Comparison of ENCODE assay signal across 15 cellular contexts in genomic region chr11:47593492-47593933, GRCh38. TPM values are rescaled to one million over a fixed set of nuclear protein-coding genes. Genes with fewer than 3 reads are reported as not detected.
DNase-seq lines count a peak whose midpoint lies in the region; ATAC-seq, FAIRE-seq and TF ChIP-seq lines count a peak whose summit lies in the region.
"Had no signal": no experiment of that assay in that cellular context is flagged by ENCODE, and none has a peak within 500 bp of the region (broad histone marks: within the 10 kb centered on the region; RNA-seq: fewer than 3 reads in every experiment).

No MANE protein-coding gene starts in this region.

- H3K27ac ChIP-seq in breast epithelium, result no peak overlapping the region
- H3K27ac ChIP-seq in GM12878 (ENCODE audit: control insufficient read depth, insufficient read depth), result no peak overlapping the region
- no peak overlapping the region for H3K27ac ChIP-seq in suprapubic skin
- H3K27ac ChIP-seq: sigmoid colon had no signal

- TF ChIP-seq RAD21 in GM12878 (IDR thresholded peaks at IDR 0.05; ENCODE audit: insufficient read depth, low read depth, low read length), result no peak

- no TSS peak for BruUV-seq in MCF 10A (replicated peaks; lab: Mats Ljungman, UMichigan)
- BruUV-seq in GM12878 (replicated peaks; lab: Mats Ljungman, UMichigan), result no TSS peak

- H3K4me3 ChIP-seq in breast epithelium (peak overlapping the region; percentile 17 to 69 (median 43)), GM12878 (no peak overlapping the region), suprapubic skin (peak overlapping the region; percentile 48)

- WGBS in GM12878 (ENCODE audit: insufficient coverage, insufficient replicate concordance, low lambda C conversion rate, missing lambda C conversion rate), result 16% methylated on average over 6 of the region's 6 CpGs
- 21% methylated on average over 6 of the region's 6 CpGs for WGBS in suprapubic skin

- H3K27ac Mint-ChIP-seq in MCF 10A (ENCODE audit: low read depth, unreplicated experiment), result no peak overlapping the region
- H3K27ac Mint-ChIP-seq: activated CD4-positive, alpha-beta T cell treated with anti-CD3 and anti-CD28 coated beads, Interleukin-2, amount 10 ng/mL, durations not matched to agents 7 days and 5 days had no signal

- in situ Hi-C loops in GM12878 (cut with MboI), result no loop called here

- peaks cover 34% of the 10 kb centered on the region for H3K27me3 Mint-ChIP-seq in MCF 10A (ENCODE audit: insufficient read depth, unreplicated experiment)

- TF ChIP-seq CTCF in breast epithelium (IDR thresholded peaks at IDR 0.05) (no peak), MCF 10A (IDR thresholded peaks at IDR 0.05; ENCODE audit: unreplicated experiment) (no peak), GM12878 (IDR thresholded peaks at IDR 0.05 in 2 of 3, conservative IDR thresholded peaks at IDR 0.05 in 1 of 3; ENCODE audit: control insufficient read depth in 2 of 3, extremely low read depth in 1 of 3, insufficient read depth in 1 of 3, low read depth in 3 of 3, low read length in 3 of 3) (no peak), suprapubic skin (IDR thresholded peaks at IDR 0.05) (no peak)

- SMC1A ChIA-PET in GM12878 (lab: Charles Lee; ENCODE audit: uncharacterized antibody, unreplicated experiment), result interaction anchor here (0.6 to 1.2 kb wide), 2 partner anchors 95 to 378 kb away, joined by 3 read pairs; no protein-coding TSS in a partner anchor

- H3K36me3 Mint-ChIP-seq in MCF 10A (ENCODE audit: insufficient read depth, unreplicated experiment), result no peaks in the 10 kb centered on the region

- no peak overlapping the region for H2AFZ ChIP-seq in GM12878 (ENCODE audit: control insufficient read depth, low read depth, low read length)

- H3K4me1 ChIP-seq in breast epithelium (peaks cover 0 to 6% of the 10 kb centered on the region in 2 donors), GM12878 (ENCODE audit: control insufficient read depth, insufficient read depth, low read length) (peaks cover 7% of the 10 kb centered on the region), suprapubic skin (peaks cover 14% of the 10 kb centered on the region)

- H3K9me3 ChIP-seq in breast epithelium (no peaks in the 10 kb centered on the region), GM12878 (replicated peaks; ENCODE audit: control insufficient read depth, insufficient read depth, low read length) (no peaks in the 10 kb centered on the region), suprapubic skin (no peaks in the 10 kb centered on the region)
- H3K9me3 ChIP-seq: sigmoid colon had no signal

- TF ChIP-seq POLR2A in breast epithelium (IDR thresholded peaks at IDR 0.05) (no peak), GM12878 (IDR thresholded peaks at IDR 0.05; ENCODE audit: low read depth, low read length) (no peak), suprapubic skin (IDR thresholded peaks at IDR 0.05) (no peak)

- FAIRE-seq in GM12878 (lab: Jason Lieb, UNC), result no peak
- FAIRE-seq: urothelium cell line had no signal

- no peak overlapping the region for H3K4me3 Mint-ChIP-seq in MCF 10A (ENCODE audit: unreplicated experiment)
- H3K4me3 Mint-ChIP-seq: activated CD4-positive, alpha-beta T cell treated with anti-CD3 and anti-CD28 coated beads, Interleukin-2, amount 10 ng/mL, durations not matched to agents 7 days and 5 days had no signal

- ATAC-seq in GM12878 (no peak), HG03521 (IDR thresholded peaks at IDR 0.05; ENCODE audit: unreplicated experiment) (no peak)

- 0 out of 2 replicates have a peak overlapping the region, but pooled peaks have one; percentile 17 for H3K4me2 ChIP-seq in GM12878 (ENCODE audit: control insufficient read depth, insufficient read depth)

- peaks cover 0 to 21% of the 10 kb centered on the region in 2 donors for H3K27me3 ChIP-seq in breast epithelium
- peaks cover 3 to 23% of the 10 kb centered on the region in 2 experiments for H3K27me3 ChIP-seq in GM12878 (replicated peaks in 1 of 2; ENCODE audit: control insufficient read depth in 2 of 2, insufficient read depth in 2 of 2, low read length in 1 of 2)
- peaks cover 31% of the 10 kb centered on the region for H3K27me3 ChIP-seq in suprapubic skin

- TF ChIP-seq EP300 in GM12878 (IDR thresholded peaks at IDR 0.05; ENCODE audit: borderline replicate concordance in 1 of 2, control insufficient read depth in 1 of 2, low read depth in 2 of 2, low read length in 2 of 2) (no peak), suprapubic skin (IDR thresholded peaks at IDR 0.05) (no peak)

- no peaks in the 10 kb centered on the region for H3K4me1 Mint-ChIP-seq in MCF 10A (ENCODE audit: insufficient read depth, unreplicated experiment)

- no peaks in the 10 kb centered on the region for H4K20me1 ChIP-seq in GM12878 (ENCODE audit: control insufficient read depth, insufficient read depth)

- H3K9ac ChIP-seq in GM12878 (ENCODE audit: control insufficient read depth, insufficient read depth, low read length), result no peak overlapping the region

- CTCF ChIA-PET in MCF 10A (lab: Yijun Ruan, JAX), result interaction anchor here (0.7 kb wide), 1 partner anchor 15 kb away, joined by 3 read pairs; the partner anchor contains the start of genes KBTBD4 and NDUFS3
- CTCF ChIA-PET in GM12878 (lab: Yijun Ruan, JAX), result no interaction called here

- DNase-seq in breast epithelium (ENCODE audit: low spot score in 2 of 2) (no peak), MCF 10A (ENCODE audit: unreplicated experiment) (no peak), GM12878 (ENCODE audit: low read depth, low spot score) (no peak), inferior parietal cortex (ENCODE audit: extremely low spot score) (peak; percentile 7), suprapubic skin (ENCODE audit: low spot score in 2 of 2) (no peak), nucleus accumbens (lab: John Stamatoyannopoulos, UW) (no peak), AG20443 (ENCODE audit: low spot score) (no peak)
- DNase-seq: activated CD4-positive, alpha-beta T cell treated with anti-CD3 and anti-CD28 coated beads, Interleukin-2, amount 10 ng/mL, durations not matched to agents 7 days and 5 days; activated gamma-delta T cell; GDM1; sigmoid colon had no signal

- intact Hi-C loops in breast epithelium (cut with DNase I; ENCODE audit: low total_unique reads) (no loop called here), MCF 10A (cut with micrococcal nuclease) (no loop called here), GM12878 (cut with micrococcal nuclease; ENCODE audit: unreplicated experiment) (no loop called here)

- H3K36me3 ChIP-seq in breast epithelium (no peaks in the 10 kb centered on the region), GM12878 (ENCODE audit: control insufficient read depth in 2 of 2, insufficient read depth in 2 of 2, low read length in 1 of 2) (no peaks in the 10 kb centered on the region), suprapubic skin (no peaks in the 10 kb centered on the region)
- H3K36me3 ChIP-seq: sigmoid colon had no signal

- no peaks in the 10 kb centered on the region for H3K79me2 ChIP-seq in GM12878 (ENCODE audit: control insufficient read depth, insufficient read depth, low read length)

- POLR2A ChIA-PET in MCF 10A (lab: Yijun Ruan, JAX) (interaction anchor here (0.6 to 1.4 kb wide), 3 partner anchors 10 to 202 kb away, joined by 3 read pairs; no protein-coding TSS in a partner anchor), GM12878 (lab: Charles Lee) (no interaction called here)

- RAD21 ChIA-PET in GM12878 (lab: Charles Lee; ENCODE audit: unreplicated experiment), result no interaction called here

- no peaks in the 10 kb centered on the region for H3K9me3 Mint-ChIP-seq in MCF 10A (ENCODE audit: unreplicated experiment)
- H3K9me3 Mint-ChIP-seq: activated CD4-positive, alpha-beta T cell treated with anti-CD3 and anti-CD28 coated beads, Interleukin-2, amount 10 ng/mL, durations not matched to agents 7 days and 5 days had no signal

RNA-seq across cellular contexts. Expression of gene C1QTNF4, which starts 0.7 kb away (rescaled TPM):
- 1 to 10 TPM in 2 of 3 donors, under 1 TPM in 1; 0.96 to 5.6 (median 4.4) TPM for total RNA-seq in breast epithelium
- total RNA-seq in MCF 10A (2022), result 0.42 TPM in 1 of 2 replicates, not detected in the other
- 0.98 TPM in 1 of 2 replicates, not detected in the other for total RNA-seq in GM12878 (2013; cell fraction: nucleolus; rRNA removed)
- 0.05 and 0.06 TPM in 2 replicates for total RNA-seq in GM12878 (2014; rRNA removed)
- not detected in 2 replicates for total RNA-seq in GM12878 (2014; rRNA removed; fragmentation: Illumina TruSeq; extraction: Trizol)
- total RNA-seq in GM12878 (2021), result not detected in 2 replicates
- not detected for polyA plus RNA-seq in GM12878 (2011; ENCODE audit: low read depth)
- polyA plus RNA-seq in GM12878 (2011; rRNA removed), result not detected in 2 replicates
- not detected in 2 replicates for polyA plus RNA-seq in GM12878 (2011; cell fraction: cytosol; rRNA removed)
- polyA plus RNA-seq in GM12878 (2011; cell fraction: nucleus; rRNA removed), result 0.07 and 0.10 TPM in 2 replicates
- not detected in 2 replicates for polyA plus RNA-seq in GM12878 (2012)
- not detected in 2 replicates for polyA plus RNA-seq in GM12878 (2014; fragmentation: Illumina TruSeq; extraction: Trizol)
- not detected for polyA plus RNA-seq in GM12878 (2014; fragmentation: Nextera tagmentation; extraction: Ambion mirVana)
- polyA plus RNA-seq in GM12878 (2014; rRNA removed), result not detected in 2 replicates
- polyA plus RNA-seq in GM12878 (2016; fragmentation: Nextera tagmentation; extraction: Ambion mirVana), result not detected
- polyA minus RNA-seq in GM12878 (2011; rRNA and poly(A)+ RNA removed), result not detected in 2 replicates
- not detected in 2 replicates for polyA minus RNA-seq in GM12878 (2011; cell fraction: cytosol; rRNA and poly(A)+ RNA removed)
- not detected in 2 replicates for polyA minus RNA-seq in GM12878 (2011; cell fraction: nucleus; rRNA and poly(A)+ RNA removed)
- total RNA-seq in suprapubic skin, result 1 to 10 TPM in 2 of 4 donors, under 1 TPM in 2; 0.76 to 1.9 (median 1.4) TPM
- total RNA-seq: dermis microvascular lymphatic vessel endothelial cell, HT-29 had no signal

RNA-seq across cellular contexts. Expression of gene FAM180B, which starts 7.0 kb away (rescaled TPM):
- total RNA-seq in breast epithelium, result 10 to 100 TPM in 1 of 3 donors, not detected in 2; 11.2 TPM
- total RNA-seq in MCF 10A (2022), result not detected in 2 replicates
- total RNA-seq in GM12878 (2013; cell fraction: nucleolus; rRNA removed), result not detected in 2 replicates
- total RNA-seq in GM12878 (2014; rRNA removed), result 0.22 and 0.34 TPM in 2 replicates
- total RNA-seq in GM12878 (2014; rRNA removed; fragmentation: Illumina TruSeq; extraction: Trizol), result not detected in 2 replicates
- total RNA-seq in GM12878 (2021), result not detected in 2 replicates
- not detected for polyA plus RNA-seq in GM12878 (2011; ENCODE audit: low read depth)
- polyA plus RNA-seq in GM12878 (2011; rRNA removed), result not detected in 2 replicates
- polyA plus RNA-seq in GM12878 (2011; cell fraction: cytosol; rRNA removed), result not detected in 2 replicates
- polyA plus RNA-seq in GM12878 (2011; cell fraction: nucleus; rRNA removed), result 0.07 and 0.15 TPM in 2 replicates
- not detected in 2 replicates for polyA plus RNA-seq in GM12878 (2012)
- 0.04 TPM in 1 of 2 replicates, not detected in the other for polyA plus RNA-seq in GM12878 (2014; fragmentation: Illumina TruSeq; extraction: Trizol)
- polyA plus RNA-seq in GM12878 (2014; fragmentation: Nextera tagmentation; extraction: Ambion mirVana), result not detected
- polyA plus RNA-seq in GM12878 (2014; rRNA removed), result 0.14 TPM in 1 of 2 replicates, not detected in the other
- polyA plus RNA-seq in GM12878 (2016; fragmentation: Nextera tagmentation; extraction: Ambion mirVana), result not detected
- polyA minus RNA-seq in GM12878 (2011; rRNA and poly(A)+ RNA removed), result not detected in 2 replicates
- not detected in 2 replicates for polyA minus RNA-seq in GM12878 (2011; cell fraction: cytosol; rRNA and poly(A)+ RNA removed)
- polyA minus RNA-seq in GM12878 (2011; cell fraction: nucleus; rRNA and poly(A)+ RNA removed), result 0.36 and 0.96 TPM in 2 replicates
- total RNA-seq in suprapubic skin, result 1 to 10 TPM in 2 of 4 donors, under 1 TPM in 1, not detected in 1; 0.72 to 2.3 (median 1.7) TPM
- total RNA-seq: dermis microvascular lymphatic vessel endothelial cell, HT-29 had no signal

RNA-seq across cellular contexts. Expression of gene NDUFS3, which starts 14.6 kb away (rescaled TPM):
- total RNA-seq in breast epithelium, result 10 to 100 TPM; 49.0 to 59.7 (median 49.2) TPM
- 117 and 120 TPM in 2 replicates for total RNA-seq in MCF 10A (2022)
- 39.6 and 43.4 TPM in 2 replicates for total RNA-seq in GM12878 (2013; cell fraction: nucleolus; rRNA removed)
- total RNA-seq in GM12878 (2014; rRNA removed), result 107 and 113 TPM in 2 replicates
- 95.5 and 96.3 TPM in 2 replicates for total RNA-seq in GM12878 (2014; rRNA removed; fragmentation: Illumina TruSeq; extraction: Trizol)
- total RNA-seq in GM12878 (2021), result 133 and 137 TPM in 2 replicates
- 135 TPM for polyA plus RNA-seq in GM12878 (2011; ENCODE audit: low read depth)
- polyA plus RNA-seq in GM12878 (2011; rRNA removed), result 208 and 217 TPM in 2 replicates
- 254 and 256 TPM in 2 replicates for polyA plus RNA-seq in GM12878 (2011; cell fraction: cytosol; rRNA removed)
- polyA plus RNA-seq in GM12878 (2011; cell fraction: nucleus; rRNA removed), result 155 and 184 TPM in 2 replicates
- polyA plus RNA-seq in GM12878 (2012), result 86.9 and 87.3 TPM in 2 replicates
- 99.6 and 111 TPM in 2 replicates for polyA plus RNA-seq in GM12878 (2014; fragmentation: Illumina TruSeq; extraction: Trizol)
- 100 to 1,000 TPM in 1 of 2 experiments, 10 to 100 TPM in 1; 22.3 to 101 TPM for polyA plus RNA-seq in GM12878 (2014; fragmentation: Nextera tagmentation; extraction: Ambion mirVana)
- 166 and 179 TPM in 2 replicates for polyA plus RNA-seq in GM12878 (2014; rRNA removed)
- 100 to 1,000 TPM; 176 to 186 TPM for polyA plus RNA-seq in GM12878 (2016; fragmentation: Nextera tagmentation; extraction: Ambion mirVana)
- polyA minus RNA-seq in GM12878 (2011; rRNA and poly(A)+ RNA removed), result 136 and 156 TPM in 2 replicates
- polyA minus RNA-seq in GM12878 (2011; cell fraction: cytosol; rRNA and poly(A)+ RNA removed), result 27.4 and 40.3 TPM in 2 replicates
- polyA minus RNA-seq in GM12878 (2011; cell fraction: nucleus; rRNA and poly(A)+ RNA removed), result 45.7 and 55.5 TPM in 2 replicates
- 10 to 100 TPM; 41.3 to 79.5 (median 62.5) TPM for total RNA-seq in suprapubic skin

RNA-seq across cellular contexts. Expression of gene KBTBD4, which starts 14.7 kb away (rescaled TPM):
- total RNA-seq in breast epithelium (10 to 100 TPM; 26.6 to 31.5 (median 26.9) TPM), MCF 10A (2022) (8.4 and 12.6 TPM in 2 replicates), GM12878 (2014; rRNA removed) (26.0 and 26.3 TPM in 2 replicates), GM12878 (2014; rRNA removed; fragmentation: Illumina TruSeq; extraction: Trizol) (19.5 and 21.8 TPM in 2 replicates), GM12878 (2021) (20.0 and 20.6 TPM in 2 replicates), suprapubic skin (10 to 100 TPM; 18.4 to 32.2 (median 21.2) TPM)
- 10.4 and 10.9 TPM in 2 replicates for total RNA-seq in GM12878 (2013; cell fraction: nucleolus; rRNA removed)
- polyA plus RNA-seq in GM12878 (2011; ENCODE audit: low read depth), result 70.4 TPM
- polyA plus RNA-seq in GM12878 (2011; rRNA removed) (28.0 and 29.9 TPM in 2 replicates), GM12878 (2014; fragmentation: Illumina TruSeq; extraction: Trizol) (21.3 and 21.8 TPM in 2 replicates), GM12878 (2014; fragmentation: Nextera tagmentation; extraction: Ambion mirVana) (10 to 100 TPM; 25.4 to 46.4 TPM), GM12878 (2014; rRNA removed) (15.6 and 18.4 TPM in 2 replicates), GM12878 (2016; fragmentation: Nextera tagmentation; extraction: Ambion mirVana) (10 to 100 TPM; 31.4 to 32.5 TPM)
- 32.2 and 32.3 TPM in 2 replicates for polyA plus RNA-seq in GM12878 (2011; cell fraction: cytosol; rRNA removed)
- 16.8 and 17.9 TPM in 2 replicates for polyA plus RNA-seq in GM12878 (2011; cell fraction: nucleus; rRNA removed)
- 16.2 and 18.2 TPM in 2 replicates for polyA plus RNA-seq in GM12878 (2012)
- polyA minus RNA-seq in GM12878 (2011; rRNA and poly(A)+ RNA removed), result 42.4 and 46.7 TPM in 2 replicates
- polyA minus RNA-seq in GM12878 (2011; cell fraction: cytosol; rRNA and poly(A)+ RNA removed), result 8.2 and 9.4 TPM in 2 replicates
- polyA minus RNA-seq in GM12878 (2011; cell fraction: nucleus; rRNA and poly(A)+ RNA removed), result 6.5 and 10.8 TPM in 2 replicates

RNA-seq across cellular contexts. Expression of gene PTPMT1, which starts 28.1 kb away (rescaled TPM):
- total RNA-seq in breast epithelium, result 100 to 1,000 TPM; 130 to 139 (median 137) TPM
- total RNA-seq in MCF 10A (2022), result 44.6 and 49.0 TPM in 2 replicates
- total RNA-seq in GM12878 (2013; cell fraction: nucleolus; rRNA removed), result 33.7 and 39.6 TPM in 2 replicates
- total RNA-seq in GM12878 (2014; rRNA removed), result 98.7 and 99.7 TPM in 2 replicates
- total RNA-seq in GM12878 (2014; rRNA removed; fragmentation: Illumina TruSeq; extraction: Trizol), result 41.2 and 44.2 TPM in 2 replicates
- 59.1 and 59.7 TPM in 2 replicates for total RNA-seq in GM12878 (2021)
- 30.0 TPM for polyA plus RNA-seq in GM12878 (2011; ENCODE audit: low read depth)
- polyA plus RNA-seq in GM12878 (2011; rRNA removed), result 45.5 and 50.3 TPM in 2 replicates
- polyA plus RNA-seq in GM12878 (2011; cell fraction: cytosol; rRNA removed), result 57.0 and 73.0 TPM in 2 replicates
- polyA plus RNA-seq in GM12878 (2011; cell fraction: nucleus; rRNA removed), result 20.5 and 25.5 TPM in 2 replicates
- polyA plus RNA-seq in GM12878 (2012), result 43.0 and 46.9 TPM in 2 replicates
- polyA plus RNA-seq in GM12878 (2014; fragmentation: Illumina TruSeq; extraction: Trizol), result 57.2 and 59.2 TPM in 2 replicates
- 10 to 100 TPM; 12.0 to 26.1 TPM for polyA plus RNA-seq in GM12878 (2014; fragmentation: Nextera tagmentation; extraction: Ambion mirVana)
- polyA plus RNA-seq in GM12878 (2014; rRNA removed), result 106 and 112 TPM in 2 replicates
- 100 to 1,000 TPM; 108 to 116 TPM for polyA plus RNA-seq in GM12878 (2016; fragmentation: Nextera tagmentation; extraction: Ambion mirVana)
- polyA minus RNA-seq in GM12878 (2011; rRNA and poly(A)+ RNA removed), result 19.2 and 21.4 TPM in 2 replicates
- polyA minus RNA-seq in GM12878 (2011; cell fraction: cytosol; rRNA and poly(A)+ RNA removed), result 11.9 and 12.3 TPM in 2 replicates
- polyA minus RNA-seq in GM12878 (2011; cell fraction: nucleus; rRNA and poly(A)+ RNA removed), result 10.9 and 14.8 TPM in 2 replicates
- total RNA-seq in suprapubic skin, result 10 to 100 TPM; 63.2 to 81.4 (median 71.6) TPM
